Comparison of ENCODE assay signal across 23 cellular contexts in the genomic region with DNA sequence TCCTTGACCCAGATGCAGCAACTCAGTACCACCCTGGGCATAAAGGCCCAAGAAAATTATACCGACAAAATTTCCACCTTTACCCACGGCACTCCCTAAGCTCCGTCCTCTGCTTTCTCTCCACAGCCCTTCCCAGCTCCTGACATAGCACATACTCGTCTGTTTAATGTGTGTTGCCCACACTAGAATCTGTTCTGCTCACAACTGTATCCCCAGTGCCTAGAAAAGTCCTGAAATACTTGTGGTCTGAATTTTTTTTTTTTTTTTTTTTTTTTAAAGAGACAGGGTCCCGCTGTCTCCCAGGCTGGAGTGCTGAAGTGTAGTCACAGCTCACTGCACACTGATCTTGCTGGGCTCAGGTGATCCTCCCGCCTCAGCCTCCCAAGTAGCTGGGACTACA.
A peak's percentile ranks its signal among the peaks of the same experiment; 100 is the strongest.
DNase-seq lines count a peak whose midpoint lies in the region; ATAC-seq and TF ChIP-seq lines count a peak whose summit lies in the region.
"Had no signal": no experiment of that assay in that cellular context is flagged by ENCODE, and none has a peak within 500 bp of the region (broad histone marks: within the 10 kb centered on the region; RNA-seq: fewer than 3 reads in every experiment).

No MANE protein-coding gene starts in this region.

- H3K4me3 Mint-ChIP-seq in immature natural killer cell = no peak overlapping the region
- H3K4me3 Mint-ChIP-seq: CD8-positive, alpha-beta T cell; GM23338 had no signal

- H3K27me3 Mint-ChIP-seq in immature natural killer cell (ENCODE audit: low read depth in 3 of 3) = no peaks in the 10 kb centered on the region

- H3K27me3 ChIP-seq in heart left ventricle (no peaks in the 10 kb centered on the region), osteoblast (ENCODE audit: insufficient read depth, low read length) (no peaks in the 10 kb centered on the region), tibial nerve (no peaks in the 10 kb centered on the region)
- H3K27me3 ChIP-seq: Peyer's patch had no signal

- no peaks in the 10 kb centered on the region for H3K9me3 Mint-ChIP-seq in immature natural killer cell
- H3K9me3 Mint-ChIP-seq: CD8-positive, alpha-beta T cell; GM23338 had no signal

- H4K20me1 ChIP-seq in osteoblast (ENCODE audit: insufficient read depth, low read length) = peaks cover 8% of the 10 kb centered on the region

- H3K4me2 ChIP-seq in osteoblast (ENCODE audit: insufficient read depth, low read length) = no peak overlapping the region
- H3K4me2 ChIP-seq: GM23338 had no signal

- no peak overlapping the region for H3K27ac Mint-ChIP-seq in immature natural killer cell
- H3K27ac Mint-ChIP-seq: CD8-positive, alpha-beta T cell; GM23338 had no signal

- H2AFZ ChIP-seq in osteoblast (ENCODE audit: low read length) = no peak overlapping the region
- H2AFZ ChIP-seq: GM23338 had no signal

- 90 to 97% (median 96%) methylated on average over 6 of the region's 6 CpGs for WGBS in heart left ventricle, 4 donors
- 75 to 79% methylated on average over 6 of the region's 6 CpGs for WGBS in tibial nerve, 2 donors

- TF ChIP-seq CTCF in heart left ventricle (IDR thresholded peaks at IDR 0.05) (no peak), astrocyte of the spinal cord (IDR thresholded peaks at IDR 0.05; ENCODE audit: low read depth, low read length) (no peak), osteoblast (IDR thresholded peaks at IDR 0.05; ENCODE audit: extremely low read depth, low read depth, low read length) (no peak), tibial nerve (IDR thresholded peaks at IDR 0.05) (no peak)

- DNase-seq in heart left ventricle (no peak), left cardiac atrium (no peak), astrocyte of the spinal cord (ENCODE audit: low read depth, low spot score) (peak; percentile 11), osteoblast (ENCODE audit: insufficient read length, low spot score, missing footprints) (peak; percentile 27), tibial nerve (ENCODE audit: low spot score in 2 of 2) (no peak), KG1 (lab: John Stamatoyannopoulos, UW) (no peak), cortex of kidney (lab: John Stamatoyannopoulos, UW) (no peak), immature natural killer cell (no peak)
- DNase-seq: ACHN; C1 segment of cervical spinal cord; CD8-positive, alpha-beta T cell; DND-41; IMR-90; NCI-H1105; NCI-H146; NCI-H2029 treated with DMSO at 0.1 percent for 48 hours; NCI-H2171 treated with DMSO at 0.1 percent for 48 hours; NCI-H524 treated with DMSO at 0.1 percent for 48 hours; NCI-H82; Peyer's patch had no signal

- no peaks in the 10 kb centered on the region for H3K36me3 ChIP-seq in heart left ventricle
- no peaks in the 10 kb centered on the region for H3K36me3 ChIP-seq in osteoblast (ENCODE audit: insufficient read depth, low read length)
- peaks cover 0 to 10% (median 0%) of the 10 kb centered on the region in 3 donors for H3K36me3 ChIP-seq in tibial nerve
- H3K36me3 ChIP-seq: Peyer's patch had no signal

- ATAC-seq in heart left ventricle (no peak), left cardiac atrium (no peak)
- ATAC-seq: CD8-positive, alpha-beta T cell; GM23338 had no signal

- in situ Hi-C loops in astrocyte of the spinal cord (cut with HindIII; ENCODE audit: low sequenced_read_pairs) = no loop called here

- H3K27ac ChIP-seq in heart left ventricle (peak overlapping the region in 9 of 12 donors; percentile 24 to 77 (median 51)), osteoblast (ENCODE audit: low read depth, low read length) (no peak overlapping the region), tibial nerve (peak overlapping the region; percentile 64 to 91 (median 88))
- H3K27ac ChIP-seq: 22Rv1 had no signal

- H3K4me1 Mint-ChIP-seq in immature natural killer cell = no peaks in the 10 kb centered on the region
- H3K4me1 Mint-ChIP-seq: GM23338 had no signal

- no peak for TF ChIP-seq EP300 in tibial nerve (IDR thresholded peaks at IDR 0.05)

- H3K36me3 Mint-ChIP-seq in immature natural killer cell = no peaks in the 10 kb centered on the region

- H3K4me3 ChIP-seq in heart left ventricle (no peak overlapping the region), astrocyte of the spinal cord (ENCODE audit: low read depth, low read length) (no peak overlapping the region), osteoblast (ENCODE audit: insufficient read depth, low read length) (no peak overlapping the region), tibial nerve (no peak overlapping the region)
- H3K4me3 ChIP-seq: GM23338, HAP-1, Peyer's patch had no signal

- H3K4me1 ChIP-seq in heart left ventricle (peaks cover 0 to 44% (median 14%) of the 10 kb centered on the region in 12 donors), osteoblast (ENCODE audit: insufficient read depth, low read length) (peaks cover 16% of the 10 kb centered on the region), tibial nerve (peaks cover 0 to 70% (median 38%) of the 10 kb centered on the region in 4 donors)
- H3K4me1 ChIP-seq: HAP-1 had no signal

- no peak for TF ChIP-seq POLR2A in heart left ventricle (IDR thresholded peaks at IDR 0.05)
- no peak for TF ChIP-seq POLR2A in tibial nerve (IDR thresholded peaks at IDR 0.05)

- no peaks in the 10 kb centered on the region for H3K9me3 ChIP-seq in heart left ventricle
- H3K9me3 ChIP-seq in osteoblast (ENCODE audit: low read depth, low read length) = no peaks in the 10 kb centered on the region
- H3K9me3 ChIP-seq in tibial nerve = no peaks in the 10 kb centered on the region
- H3K9me3 ChIP-seq: HAP-1, Peyer's patch had no signal

- no peaks in the 10 kb centered on the region for H3K79me2 ChIP-seq in osteoblast (ENCODE audit: insufficient read depth, low read length)

- intact Hi-C loops in heart left ventricle (cut with DNase I) = loop anchor here in 1 of 10 donors (5.0 kb wide), 1 partner anchor 65 kb away; the partner anchor contains the start of gene ADCY3
- intact Hi-C loops in left cardiac atrium (cut with DNase I) = no loop called here

Comparison
In these comparisons a context has a peak if more than half of its experiments do, and no peak if none do; other contexts are left out.
1. DNase-seq: peak in astrocyte of the spinal cord (single experiment) and osteoblast (single experiment); none in heart left ventricle (0 of 5), left cardiac atrium (single experiment), tibial nerve (0 of 2), KG1 (single experiment), cortex of kidney (single experiment) and immature natural killer cell (0 of 3).